ENCODE assay signal across 8 cellular contexts in the genomic region with DNA sequence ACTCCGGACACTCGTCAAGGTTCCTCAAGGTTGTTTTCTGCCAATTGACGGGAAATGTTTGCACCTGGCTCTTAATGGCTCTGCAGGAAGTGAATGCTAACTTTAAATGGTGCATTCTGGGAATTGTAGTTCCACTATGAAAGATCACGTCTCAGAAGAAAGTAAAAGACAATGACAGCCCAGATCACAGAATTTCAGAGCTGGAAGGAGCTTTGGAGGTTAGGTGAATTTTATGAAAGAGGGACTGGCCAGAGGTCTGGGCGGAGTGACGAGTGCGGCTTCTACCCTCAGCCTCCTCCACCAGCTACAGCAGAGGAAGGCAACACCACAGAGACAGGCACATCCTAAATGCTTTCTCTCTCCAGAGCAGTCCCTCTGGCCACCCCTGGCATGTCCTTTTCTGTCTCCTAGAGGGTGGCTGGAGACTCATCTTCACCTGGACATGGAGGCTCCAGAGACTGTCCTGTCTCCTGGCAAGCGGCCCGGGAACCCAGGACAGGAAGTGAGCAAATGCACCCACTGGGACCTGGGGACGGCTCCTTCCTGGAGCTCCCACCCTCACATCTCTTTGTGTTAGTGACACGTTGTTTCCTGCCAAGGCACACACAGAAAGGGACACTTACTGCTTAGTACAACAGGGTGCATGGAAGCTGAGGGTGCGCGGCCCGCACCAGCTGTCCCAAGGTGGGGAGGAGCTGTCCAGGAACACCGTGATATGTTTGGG. TPM values are rescaled to one million over a fixed set of nuclear protein-coding genes. Genes with fewer than 3 reads are reported as not detected.
A peak's percentile ranks its signal among the peaks of the same experiment; 100 is the strongest.
DNase-seq lines count a peak whose midpoint lies in the region; ATAC-seq, FAIRE-seq and TF ChIP-seq lines count a peak whose summit lies in the region.

No MANE protein-coding gene starts in this region.

- peak; percentile 88 for FAIRE-seq in GM12878 (lab: Jason Lieb, UNC)

- H3K4me2 ChIP-seq in GM12878 (ENCODE audit: control insufficient read depth, insufficient read depth) = peak overlapping the region; percentile 95

- no peak for TF ChIP-seq CTCF in GM12878 (IDR thresholded peaks at IDR 0.05 in 2 of 3, conservative IDR thresholded peaks at IDR 0.05 in 1 of 3; ENCODE audit: control insufficient read depth in 2 of 3, extremely low read depth in 1 of 3, insufficient read depth in 1 of 3, low read depth in 3 of 3, low read length in 3 of 3)

- H3K79me2 ChIP-seq in GM12878 (ENCODE audit: control insufficient read depth, insufficient read depth, low read length) = peaks cover 29% of the 10 kb centered on the region

- CTCF ChIA-PET in activated naive CD4-positive, alpha-beta T cell treated with anti-CD3 and anti-CD28 coated beads for 36 hours (lab: Charles Lee) = interaction anchor here (0.7 to 0.9 kb wide), 2 partner anchors 9 to 17 kb away, joined by 3 read pairs; no protein-coding TSS in a partner anchor
- CTCF ChIA-PET in GM12878 (lab: Yijun Ruan, JAX) = interaction anchor here (1.7 to 2.0 kb wide), 2 partner anchors 8 to 261 kb away, joined by 5 to 7 read pairs; no protein-coding TSS in a partner anchor

- H3K4me3 Mint-ChIP-seq in activated naive CD4-positive, alpha-beta T cell treated with anti-CD3 and anti-CD28 coated beads for 36 hours = peak overlapping the region; percentile 75
- peak overlapping the region; percentile 87 for H3K4me3 Mint-ChIP-seq in memory B cell

- RAD21 ChIA-PET in GM12878 (lab: Charles Lee; ENCODE audit: unreplicated experiment) = interaction anchor here (0.7 to 1.0 kb wide), 2 partner anchors 69 to 399 kb away, joined by 3 read pairs; a partner anchor contains a TSS

- peaks cover 47% of the 10 kb centered on the region for H3K4me1 Mint-ChIP-seq in activated naive CD4-positive, alpha-beta T cell treated with anti-CD3 and anti-CD28 coated beads for 36 hours (ENCODE audit: low read depth)
- H3K4me1 Mint-ChIP-seq in memory B cell = peaks cover 26% of the 10 kb centered on the region

- TF ChIP-seq POLR2A in GM12878 (IDR thresholded peaks at IDR 0.05; ENCODE audit: low read depth, low read length) = peak; percentile 34; the same call in 1 of the 2 replicates
- no peak for TF ChIP-seq POLR2A in GM18505 (IDR thresholded peaks at IDR 0.05; ENCODE audit: borderline replicate concordance, extremely low read depth, insufficient read depth, insufficient read length)

- 21% methylated on average over 15 of the region's 15 CpGs for WGBS in GM12878 (ENCODE audit: insufficient coverage, insufficient replicate concordance, low lambda C conversion rate, missing lambda C conversion rate)

- in situ Hi-C loops in GM12878 (cut with MboI) = no loop called here

- SMC1A ChIA-PET in GM12878 (lab: Charles Lee; ENCODE audit: uncharacterized antibody, unreplicated experiment) = interaction anchor here (0.6 to 1.5 kb wide), 4 partner anchors 16 to 259 kb away, joined by 3 to 5 read pairs (median 3); a partner anchor contains a TSS

- ATAC-seq in GM12878 = peak; percentile 89
- ATAC-seq in memory B cell (ENCODE audit: low read depth) = peak; percentile 93
- no peak for ATAC-seq in GM19463 (IDR thresholded peaks at IDR 0.05; ENCODE audit: unreplicated experiment)
- no peak for ATAC-seq in GM18505 (IDR thresholded peaks at IDR 0.05; ENCODE audit: unreplicated experiment)

- peaks cover 9% of the 10 kb centered on the region for H3K9me3 Mint-ChIP-seq in activated naive CD4-positive, alpha-beta T cell treated with anti-CD3 and anti-CD28 coated beads for 36 hours
- peaks cover 2% of the 10 kb centered on the region for H3K9me3 Mint-ChIP-seq in memory B cell

- peaks cover 9% of the 10 kb centered on the region for H3K4me1 ChIP-seq in GM12878 (ENCODE audit: control insufficient read depth, insufficient read depth, low read length)

- no peaks in the 10 kb centered on the region for H3K27me3 ChIP-seq in GM12878 (replicated peaks in 1 of 2; ENCODE audit: control insufficient read depth in 2 of 2, insufficient read depth in 2 of 2, low read length in 1 of 2)

- peak overlapping the region; percentile 77 for H3K27ac ChIP-seq in GM12878 (ENCODE audit: control insufficient read depth, insufficient read depth)

- TF ChIP-seq RAD21 in GM12878 (IDR thresholded peaks at IDR 0.05; ENCODE audit: insufficient read depth, low read depth, low read length) = no peak

- no peaks in the 10 kb centered on the region for H4K20me1 ChIP-seq in GM12878 (ENCODE audit: control insufficient read depth, insufficient read depth)

- POLR2A ChIA-PET in GM12878 (lab: Charles Lee) = interaction anchor here (1.0 to 1.5 kb wide), 2 partner anchors 9 to 13 kb away, joined by 3 to 10 read pairs; no protein-coding TSS in a partner anchor

- H3K9me3 ChIP-seq in GM12878 (replicated peaks; ENCODE audit: control insufficient read depth, insufficient read depth, low read length) = no peaks in the 10 kb centered on the region

- no peaks in the 10 kb centered on the region for H3K27me3 Mint-ChIP-seq in activated naive CD4-positive, alpha-beta T cell treated with anti-CD3 and anti-CD28 coated beads for 36 hours (ENCODE audit: low read depth)
- H3K27me3 Mint-ChIP-seq in memory B cell = no peaks in the 10 kb centered on the region

- H3K9ac ChIP-seq in GM12878 (ENCODE audit: control insufficient read depth, insufficient read depth, low read length) = peak overlapping the region; percentile 70

- peak overlapping the region; percentile 64 for H3K4me3 ChIP-seq in GM12878

- intact Hi-C loops in activated naive CD4-positive, alpha-beta T cell treated with anti-CD3 and anti-CD28 coated beads for 36 hours (cut with micrococcal nuclease) = loop anchor here (1.0 kb wide), 3 partner anchors 85 to 302 kb away; a partner anchor contains a TSS
- intact Hi-C loops in GM12878 (cut with micrococcal nuclease; ENCODE audit: unreplicated experiment) = loop anchor here (10.0 kb wide), 1 partner anchor 263 kb away; a partner anchor contains a TSS

- H3K27ac Mint-ChIP-seq in activated naive CD4-positive, alpha-beta T cell treated with anti-CD3 and anti-CD28 coated beads for 36 hours = peak overlapping the region; percentile 90
- H3K27ac Mint-ChIP-seq in memory B cell = peak overlapping the region; percentile 39

- peak; percentile 61 for DNase-seq in activated naive CD4-positive, alpha-beta T cell treated with anti-CD3 and anti-CD28 coated beads for 36 hours
- no peak for DNase-seq in activated naive CD4-positive, alpha-beta T cell treated with anti-CD3 and anti-CD28 coated beads, Interleukin-2, amount 50 U/mL, for 16 hours
- peak; percentile 58 for DNase-seq in NCI-H2081 treated with DMSO at 0.1 percent for 48 hours (lab: John Stamatoyannopoulos, UW)
- peak; percentile 35 for DNase-seq in GM12878 (ENCODE audit: low read depth, low spot score)
- peak in 1 of 2 donors; percentile 16 for DNase-seq in memory B cell (ENCODE audit: low spot score in 2 of 2)
- no peak for DNase-seq in hepatic stellate cell (ENCODE audit: low spot score)

- no TSS peak for BruUV-seq in GM12878 (replicated peaks; lab: Mats Ljungman, UMichigan)

- H2AFZ ChIP-seq in GM12878 (ENCODE audit: control insufficient read depth, low read depth, low read length) = peak overlapping the region; percentile 94

- peaks cover 2 to 6% of the 10 kb centered on the region in 2 experiments for H3K36me3 ChIP-seq in GM12878 (ENCODE audit: control insufficient read depth in 2 of 2, insufficient read depth in 2 of 2, low read length in 1 of 2)

- no peak for TF ChIP-seq EP300 in GM12878 (IDR thresholded peaks at IDR 0.05; ENCODE audit: borderline replicate concordance in 1 of 2, control insufficient read depth in 1 of 2, low read depth in 2 of 2, low read length in 2 of 2)

- peaks cover 29% of the 10 kb centered on the region for H3K36me3 Mint-ChIP-seq in activated naive CD4-positive, alpha-beta T cell treated with anti-CD3 and anti-CD28 coated beads for 36 hours (ENCODE audit: low read depth)
- peaks cover 15% of the 10 kb centered on the region for H3K36me3 Mint-ChIP-seq in memory B cell

RNA-seq across cellular contexts. Expression of a gene that starts 19.4 kb away (rescaled TPM):
- total RNA-seq in activated naive CD4-positive, alpha-beta T cell treated with anti-CD3 and anti-CD28 coated beads for 36 hours = 10 to 100 TPM; 36.4 to 38.8 TPM
- 27.7 and 29.9 TPM in 2 replicates for total RNA-seq in GM12878 (2013; cell fraction: nucleolus; rRNA removed)
- total RNA-seq in GM12878 (2014; rRNA removed) (54.1 and 67.7 TPM in 2 replicates), GM12878 (2014; rRNA removed; fragmentation: Illumina TruSeq; extraction: Trizol) (33.4 and 40.5 TPM in 2 replicates), GM12878 (2021) (54.5 and 55.0 TPM in 2 replicates)
- polyA plus RNA-seq in GM12878 (2011; ENCODE audit: low read depth) = 24.1 TPM
- polyA plus RNA-seq in GM12878 (2011; rRNA removed) (12.2 and 31.2 TPM in 2 replicates), GM12878 (2014; fragmentation: Illumina TruSeq; extraction: Trizol) (5.8 and 32.0 TPM in 2 replicates), GM12878 (2014; fragmentation: Nextera tagmentation; extraction: Ambion mirVana) (10 to 100 TPM; 12.9 to 22.7 TPM), GM12878 (2014; rRNA removed) (63.6 and 68.8 TPM in 2 replicates), GM12878 (2016; fragmentation: Nextera tagmentation; extraction: Ambion mirVana) (10 to 100 TPM; 48.5 to 49.3 TPM)
- polyA plus RNA-seq in GM12878 (2011; cell fraction: cytosol; rRNA removed) = 42.6 and 55.7 TPM in 2 replicates
- polyA plus RNA-seq in GM12878 (2011; cell fraction: nucleus; rRNA removed) = 29.3 and 37.3 TPM in 2 replicates
- polyA plus RNA-seq in GM12878 (2012) = 33.3 and 37.8 TPM in 2 replicates
- polyA minus RNA-seq in GM12878 (2011; rRNA and poly(A)+ RNA removed) = 32.8 and 41.6 TPM in 2 replicates
- 20.6 and 22.6 TPM in 2 replicates for polyA minus RNA-seq in GM12878 (2011; cell fraction: cytosol; rRNA and poly(A)+ RNA removed)
- 8.9 and 17.8 TPM in 2 replicates for polyA minus RNA-seq in GM12878 (2011; cell fraction: nucleus; rRNA and poly(A)+ RNA removed)

RNA-seq across cellular contexts. Expression of a gene that starts 19.9 kb away (rescaled TPM):
- total RNA-seq in activated naive CD4-positive, alpha-beta T cell treated with anti-CD3 and anti-CD28 coated beads for 36 hours = 10 to 100 TPM; 71.5 to 82.5 TPM
- total RNA-seq in GM12878 (2013; cell fraction: nucleolus; rRNA removed) = 143 and 171 TPM in 2 replicates
- total RNA-seq in GM12878 (2014; rRNA removed) = 59.6 and 76.2 TPM in 2 replicates
- 29.2 and 36.7 TPM in 2 replicates for total RNA-seq in GM12878 (2014; rRNA removed; fragmentation: Illumina TruSeq; extraction: Trizol)
- 61.0 and 69.2 TPM in 2 replicates for total RNA-seq in GM12878 (2021)
- polyA plus RNA-seq in GM12878 (2011; ENCODE audit: low read depth) = 34.4 TPM
- 45.8 and 84.1 TPM in 2 replicates for polyA plus RNA-seq in GM12878 (2011; rRNA removed)
- polyA plus RNA-seq in GM12878 (2011; cell fraction: cytosol; rRNA removed) = 77.3 and 96.6 TPM in 2 replicates
- polyA plus RNA-seq in GM12878 (2011; cell fraction: nucleus; rRNA removed) = 512 and 516 TPM in 2 replicates
- 52.9 and 59.3 TPM in 2 replicates for polyA plus RNA-seq in GM12878 (2012)
- 35.9 and 60.7 TPM in 2 replicates for polyA plus RNA-seq in GM12878 (2014; fragmentation: Illumina TruSeq; extraction: Trizol)
- 1 to 10 TPM; 5.8 to 9.3 TPM for polyA plus RNA-seq in GM12878 (2014; fragmentation: Nextera tagmentation; extraction: Ambion mirVana)
- polyA plus RNA-seq in GM12878 (2014; rRNA removed) = 70.7 and 75.3 TPM in 2 replicates
- 10 to 100 TPM; 73.2 to 76.1 TPM for polyA plus RNA-seq in GM12878 (2016; fragmentation: Nextera tagmentation; extraction: Ambion mirVana)
- polyA minus RNA-seq in GM12878 (2011; rRNA and poly(A)+ RNA removed) = 71.2 and 80.3 TPM in 2 replicates
- polyA minus RNA-seq in GM12878 (2011; cell fraction: cytosol; rRNA and poly(A)+ RNA removed) = 28.2 and 28.9 TPM in 2 replicates
- 68.9 and 96.3 TPM in 2 replicates for polyA minus RNA-seq in GM12878 (2011; cell fraction: nucleus; rRNA and poly(A)+ RNA removed)

RNA-seq across cellular contexts. Expression of a gene that starts 59.0 kb away (rescaled TPM):
- total RNA-seq in activated naive CD4-positive, alpha-beta T cell treated with anti-CD3 and anti-CD28 coated beads for 36 hours = not detected
- total RNA-seq in GM12878 (2013; cell fraction: nucleolus; rRNA removed) = not detected in 2 replicates
- not detected in 2 replicates for total RNA-seq in GM12878 (2014; rRNA removed)
- 0.04 TPM in 1 of 2 replicates, not detected in the other for total RNA-seq in GM12878 (2014; rRNA removed; fragmentation: Illumina TruSeq; extraction: Trizol)
- total RNA-seq in GM12878 (2021) = 0.08 and 0.15 TPM in 2 replicates
- 0.09 TPM for polyA plus RNA-seq in GM12878 (2011; ENCODE audit: low read depth)
- not detected in 2 replicates for polyA plus RNA-seq in GM12878 (2011; rRNA removed)
- polyA plus RNA-seq in GM12878 (2011; cell fraction: cytosol; rRNA removed) = not detected in 2 replicates
- polyA plus RNA-seq in GM12878 (2011; cell fraction: nucleus; rRNA removed) = not detected in 2 replicates
- polyA plus RNA-seq in GM12878 (2012) = 0.07 TPM in 2 replicates
- not detected in 2 replicates for polyA plus RNA-seq in GM12878 (2014; fragmentation: Illumina TruSeq; extraction: Trizol)
- polyA plus RNA-seq in GM12878 (2014; fragmentation: Nextera tagmentation; extraction: Ambion mirVana) = not detected
- polyA plus RNA-seq in GM12878 (2014; rRNA removed) = 0.09 TPM in 1 of 2 replicates, not detected in the other
- under 1 TPM in 1 of 2 experiments, not detected in 1; 0.12 TPM for polyA plus RNA-seq in GM12878 (2016; fragmentation: Nextera tagmentation; extraction: Ambion mirVana)
- not detected in 2 replicates for polyA minus RNA-seq in GM12878 (2011; rRNA and poly(A)+ RNA removed)
- polyA minus RNA-seq in GM12878 (2011; cell fraction: cytosol; rRNA and poly(A)+ RNA removed) = 0.52 and 0.53 TPM in 2 replicates
- polyA minus RNA-seq in GM12878 (2011; cell fraction: nucleus; rRNA and poly(A)+ RNA removed) = 0.19 TPM in 1 of 2 replicates, not detected in the other

Comparison
In these comparisons a context has a peak if more than half of its experiments do, and no peak if none do; other contexts are left out.
1. DNase-seq: peak in activated naive CD4-positive, alpha-beta T cell treated with anti-CD3 and anti-CD28 coated beads for 36 hours (single experiment), NCI-H2081 treated with DMSO at 0.1 percent for 48 hours (single experiment) and GM12878 (single experiment); none in activated naive CD4-positive, alpha-beta T cell treated with anti-CD3 and anti-CD28 coated beads, Interleukin-2, amount 50 U/mL, for 16 hours (single experiment) and hepatic stellate cell (single experiment).
2. ATAC-seq: peak in GM12878 (single experiment) and memory B cell (single experiment); none in GM19463 (single experiment) and GM18505 (single experiment).